ENCODE assay signal across 8 cellular contexts in the genomic region with DNA sequence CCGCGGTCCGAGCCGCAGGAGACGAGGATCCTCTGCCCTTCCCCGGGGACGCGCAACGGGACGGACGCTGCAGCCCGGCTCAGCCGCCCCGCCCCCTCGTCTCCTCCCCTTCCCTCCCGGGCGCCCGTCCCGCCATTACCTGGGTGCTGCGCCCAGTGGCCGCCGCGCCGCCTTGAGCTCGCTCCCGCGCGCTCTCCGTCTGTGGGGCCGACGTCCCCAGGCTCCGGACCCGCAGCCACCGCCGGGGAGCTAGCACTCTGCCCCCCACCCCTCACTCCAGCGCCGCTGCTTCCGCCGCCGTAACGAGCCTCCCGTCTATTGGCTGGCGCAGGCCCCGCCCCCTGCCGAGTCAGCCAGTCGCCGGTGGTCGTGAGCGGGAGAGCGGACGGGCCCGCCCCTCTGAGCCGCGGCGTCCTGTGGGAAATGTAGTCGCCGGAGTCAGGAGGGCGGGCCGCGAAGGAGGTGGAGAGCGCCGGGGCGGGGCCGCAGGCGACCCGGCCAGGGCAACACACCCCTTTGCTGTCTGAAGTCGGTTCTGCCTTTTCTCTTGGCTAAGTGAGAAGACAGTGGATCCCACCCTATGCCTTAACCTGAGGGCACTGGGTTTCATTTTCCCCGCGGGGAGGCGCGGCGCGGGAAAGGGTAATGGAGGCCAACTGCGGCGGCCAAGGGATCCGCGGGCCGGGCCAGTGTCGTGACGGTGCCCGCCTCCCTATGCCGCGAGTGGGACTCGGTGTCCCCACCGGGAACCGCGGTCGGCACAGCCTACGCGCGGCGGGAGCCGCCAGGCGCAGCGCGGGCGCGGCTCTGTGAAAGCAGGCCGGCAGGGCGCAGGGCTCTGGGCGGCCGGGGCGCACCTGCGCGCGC. TPM values are rescaled to one million over a fixed set of nuclear protein-coding genes. Genes with fewer than 3 reads are reported as not detected.
DNase-seq lines count a peak whose midpoint lies in the region; ATAC-seq and TF ChIP-seq lines count a peak whose summit lies in the region.

Gene SAP130, minus strand, starts transcription at position 259 of the 867 bp plus-strand sequence. CDS start 1,767 bp downstream, outside the sequence.

- peak within 1 kb of the TSS; percentile 80 to 94 for H3K27ac Mint-ChIP-seq in activated naive CD4-positive, alpha-beta T cell treated with anti-CD3 and anti-CD28 coated beads, Interleukin-2, amount 50 U/mL, for 72 hours

- peak within 1 kb of the TSS; percentile 92 to 95 for H3K27ac ChIP-seq in testis

- H3K4me1 ChIP-seq in testis: peaks cover 15% of the 10 kb centered on the region

- H3K36me3 ChIP-seq in testis (ENCODE audit: low read depth, missing control alignments): no peaks in the 10 kb centered on the region

- WGBS in testis, 2 donors: 1% methylated on average over 28 to 85 of the region's 106 CpGs

- intact Hi-C loops in testis (cut with DNase I; ENCODE audit: low total_unique reads): no loop called here

- TF ChIP-seq CTCF in GM12865 (IDR thresholded peaks at IDR 0.05; ENCODE audit: insufficient read depth, low read depth, low read length, missing control alignments): no peak
- TF ChIP-seq CTCF in omental fat pad (IDR thresholded peaks at IDR 0.05): peak in 1 of 3 donors; percentile 5
- TF ChIP-seq CTCF in testis (IDR thresholded peaks at IDR 0.05): no peak

- no peak for TF ChIP-seq POLR2A in testis (IDR thresholded peaks at IDR 0.05)

- H3K27me3 ChIP-seq in testis: no peaks in the 10 kb centered on the region

- H3K4me3 ChIP-seq in GM12865 (ENCODE audit: low read depth, low read length) (peak within 1 kb of the TSS; percentile 99), testis (peak within 1 kb of the TSS; percentile 98 to 100)

- no peaks in the 10 kb centered on the region for H3K36me3 Mint-ChIP-seq in activated naive CD4-positive, alpha-beta T cell treated with anti-CD3 and anti-CD28 coated beads, Interleukin-2, amount 50 U/mL, for 72 hours

- no peaks in the 10 kb centered on the region for H3K9me3 Mint-ChIP-seq in activated naive CD4-positive, alpha-beta T cell treated with anti-CD3 and anti-CD28 coated beads, Interleukin-2, amount 50 U/mL, for 72 hours

- ATAC-seq in HG02678 (IDR thresholded peaks at IDR 0.05; ENCODE audit: unreplicated experiment) (peak; percentile 78), omental fat pad (ENCODE audit: low FRiP score) (peak; percentile 95)
- ATAC-seq in activated naive CD4-positive, alpha-beta T cell treated with anti-CD3 and anti-CD28 coated beads, Interleukin-2, amount 50 U/mL, for 72 hours: peak; percentile 76 to 82

- DNase-seq in GM12865 (ENCODE audit: low read depth) (peak; percentile 97), NCI-H1105 treated with DMSO at 0.1 percent for 48 hours (lab: John Stamatoyannopoulos, UW) (peak; percentile 94), SKM-1 treated with dmso at 0.1 percent for 144 hours (lab: John Stamatoyannopoulos, UW; ENCODE audit: unreplicated experiment) (peak; percentile 97), glomerular visceral epithelial cell (ENCODE audit: extremely low spot score) (peak; percentile 98), omental fat pad (ENCODE audit: low spot score) (peak; percentile 94), testis (peak; percentile 99)
- DNase-seq in activated naive CD4-positive, alpha-beta T cell treated with anti-CD3 and anti-CD28 coated beads, Interleukin-2, amount 50 U/mL, for 72 hours (ENCODE audit: low spot score in 2 of 2): peak; percentile 98

- H3K9me3 ChIP-seq in testis: no peaks in the 10 kb centered on the region

RNA-seq across cellular contexts. Expression of gene SAP130, which starts in this region (rescaled TPM):
- 10 to 100 TPM; 28.0 to 43.6 TPM for total RNA-seq in activated naive CD4-positive, alpha-beta T cell treated with anti-CD3 and anti-CD28 coated beads, Interleukin-2, amount 50 U/mL, for 72 hours
- total RNA-seq in omental fat pad (10 to 100 TPM in 2 of 4 donors, 1 to 10 TPM in 2; 5.3 to 14.7 (median 11.6) TPM), testis (10 to 100 TPM; 82.4 to 85.7 TPM)
- 129 TPM for polyA plus RNA-seq in testis (ENCODE audit: insufficient read depth, low read depth, low replicate concordance)

Comparison
In these comparisons a context has a peak if more than half of its experiments do, and no peak if none do; other contexts are left out.
1. Peak in every context shown above with its lines: DNase-seq, ATAC-seq, H3K4me3 ChIP-seq and H3K27ac ChIP-seq.